ENCODE assay signal across 1 cellular context in the genomic region with DNA sequence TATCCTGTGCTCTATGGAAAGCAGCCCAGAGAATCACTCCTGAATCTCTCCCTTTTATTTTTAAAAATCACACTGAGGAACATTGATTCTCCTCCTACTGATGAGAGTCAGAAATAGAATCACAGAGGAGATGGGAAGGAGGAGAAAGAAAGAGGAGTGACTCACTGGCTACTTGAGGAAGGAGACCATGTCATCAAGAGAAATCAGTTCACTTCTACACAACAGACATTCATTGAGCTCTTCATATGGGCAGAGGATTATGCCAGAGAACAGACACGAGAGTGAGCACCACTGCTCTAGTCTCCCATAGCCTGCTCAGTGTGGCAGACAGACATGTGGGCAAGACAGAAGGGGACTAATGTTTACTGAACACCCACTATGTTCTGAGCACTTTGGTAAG.
TF ChIP-seq lines count a peak whose summit lies in the region.

No MANE protein-coding gene starts in this region.

TF ChIP-seq in WTC11, 78 proteins besides CTCF, POLR2A, EP300 and RAD21 (continued from another document):
- TF ChIP-seq ZSCAN18 (CRISPR knock-in tag; IDR thresholded peaks at IDR 0.05) (no peak), TP53 (CRISPR knock-in tag; IDR thresholded peaks at IDR 0.05) (no peak), NFYB (CRISPR knock-in tag; conservative IDR thresholded peaks at IDR 0.05; ENCODE audit: low read depth) (no peak), JUN (CRISPR knock-in tag; IDR thresholded peaks at IDR 0.05) (no peak), ESRRA (CRISPR knock-in tag; IDR thresholded peaks at IDR 0.05; ENCODE audit: borderline replicate concordance) (no peak), KAT7 (CRISPR knock-in tag; IDR thresholded peaks at IDR 0.05; ENCODE audit: borderline replicate concordance) (no peak), GTF2I (CRISPR knock-in tag; conservative IDR thresholded peaks at IDR 0.05) (no peak), ELF4 (CRISPR knock-in tag; IDR thresholded peaks at IDR 0.05; ENCODE audit: low read depth) (no peak), ATF3 (CRISPR knock-in tag; conservative IDR thresholded peaks at IDR 0.05) (no peak), NR3C1 (CRISPR knock-in tag; conservative IDR thresholded peaks at IDR 0.05; ENCODE audit: low read depth) (no peak), CREB1 (CRISPR knock-in tag; IDR thresholded peaks at IDR 0.05) (no peak)
- TF ChIP-seq, protein P1, sequence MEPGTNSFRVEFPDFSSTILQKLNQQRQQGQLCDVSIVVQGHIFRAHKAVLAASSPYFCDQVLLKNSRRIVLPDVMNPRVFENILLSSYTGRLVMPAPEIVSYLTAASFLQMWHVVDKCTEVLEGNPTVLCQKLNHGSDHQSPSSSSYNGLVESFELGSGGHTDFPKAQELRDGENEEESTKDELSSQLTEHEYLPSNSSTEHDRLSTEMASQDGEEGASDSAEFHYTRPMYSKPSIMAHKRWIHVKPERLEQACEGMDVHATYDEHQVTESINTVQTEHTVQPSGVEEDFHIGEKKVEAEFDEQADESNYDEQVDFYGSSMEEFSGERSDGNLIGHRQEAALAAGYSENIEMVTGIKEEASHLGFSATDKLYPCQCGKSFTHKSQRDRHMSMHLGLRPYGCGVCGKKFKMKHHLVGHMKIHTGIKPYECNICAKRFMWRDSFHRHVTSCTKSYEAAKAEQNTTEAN (CRISPR knock-in tag; IDR thresholded peaks at IDR 0.05) = no peak
- TF ChIP-seq, protein P2, sequence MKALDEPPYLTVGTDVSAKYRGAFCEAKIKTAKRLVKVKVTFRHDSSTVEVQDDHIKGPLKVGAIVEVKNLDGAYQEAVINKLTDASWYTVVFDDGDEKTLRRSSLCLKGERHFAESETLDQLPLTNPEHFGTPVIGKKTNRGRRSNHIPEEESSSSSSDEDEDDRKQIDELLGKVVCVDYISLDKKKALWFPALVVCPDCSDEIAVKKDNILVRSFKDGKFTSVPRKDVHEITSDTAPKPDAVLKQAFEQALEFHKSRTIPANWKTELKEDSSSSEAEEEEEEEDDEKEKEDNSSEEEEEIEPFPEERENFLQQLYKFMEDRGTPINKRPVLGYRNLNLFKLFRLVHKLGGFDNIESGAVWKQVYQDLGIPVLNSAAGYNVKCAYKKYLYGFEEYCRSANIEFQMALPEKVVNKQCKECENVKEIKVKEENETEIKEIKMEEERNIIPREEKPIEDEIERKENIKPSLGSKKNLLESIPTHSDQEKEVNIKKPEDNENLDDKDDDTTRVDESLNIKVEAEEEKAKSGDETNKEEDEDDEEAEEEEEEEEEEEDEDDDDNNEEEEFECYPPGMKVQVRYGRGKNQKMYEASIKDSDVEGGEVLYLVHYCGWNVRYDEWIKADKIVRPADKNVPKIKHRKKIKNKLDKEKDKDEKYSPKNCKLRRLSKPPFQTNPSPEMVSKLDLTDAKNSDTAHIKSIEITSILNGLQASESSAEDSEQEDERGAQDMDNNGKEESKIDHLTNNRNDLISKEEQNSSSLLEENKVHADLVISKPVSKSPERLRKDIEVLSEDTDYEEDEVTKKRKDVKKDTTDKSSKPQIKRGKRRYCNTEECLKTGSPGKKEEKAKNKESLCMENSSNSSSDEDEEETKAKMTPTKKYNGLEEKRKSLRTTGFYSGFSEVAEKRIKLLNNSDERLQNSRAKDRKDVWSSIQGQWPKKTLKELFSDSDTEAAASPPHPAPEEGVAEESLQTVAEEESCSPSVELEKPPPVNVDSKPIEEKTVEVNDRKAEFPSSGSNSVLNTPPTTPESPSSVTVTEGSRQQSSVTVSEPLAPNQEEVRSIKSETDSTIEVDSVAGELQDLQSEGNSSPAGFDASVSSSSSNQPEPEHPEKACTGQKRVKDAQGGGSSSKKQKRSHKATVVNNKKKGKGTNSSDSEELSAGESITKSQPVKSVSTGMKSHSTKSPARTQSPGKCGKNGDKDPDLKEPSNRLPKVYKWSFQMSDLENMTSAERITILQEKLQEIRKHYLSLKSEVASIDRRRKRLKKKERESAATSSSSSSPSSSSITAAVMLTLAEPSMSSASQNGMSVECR (CRISPR knock-in tag; IDR thresholded peaks at IDR 0.05; ENCODE audit: borderline replicate concordance) = no peak
